20 cellular contexts compared by ENCODE assay signal in genomic region chr20:47024461-47024937, GRCh38.
DNase-seq lines count a peak whose midpoint lies in the region; ATAC-seq and TF ChIP-seq lines count a peak whose summit lies in the region.
"Had no signal": no experiment of that assay in that cellular context is flagged by ENCODE, and none has a peak within 500 bp of the region (broad histone marks: within the 10 kb centered on the region; RNA-seq: fewer than 3 reads in every experiment).

No MANE protein-coding gene starts in this region.

- peak overlapping the region; percentile 88 for H3K4me2 ChIP-seq in BLaER1
- H3K4me2 ChIP-seq in PC-9, result no peak overlapping the region

- H3K9me3 ChIP-seq in BLaER1 (peaks cover 19% of the 10 kb centered on the region), PC-9 (ENCODE audit: insufficient read depth, low read depth) (peaks cover 6% of the 10 kb centered on the region; the same call in 1 of the 2 replicates)
- H3K9me3 ChIP-seq: colonic mucosa had no signal

- no peaks in the 10 kb centered on the region for H3K27me3 ChIP-seq in BLaER1
- H3K27me3 ChIP-seq in PC-9 (ENCODE audit: insufficient read depth, low read depth), result peaks cover 40% of the 10 kb centered on the region
- H3K27me3 ChIP-seq: colonic mucosa had no signal

- H3K27ac ChIP-seq in BLaER1 (peak overlapping the region; percentile 47; the same call in 1 of the 2 replicates), PC-9 (no peak overlapping the region)
- H3K27ac ChIP-seq: C4-2B, colonic mucosa had no signal

- no peaks in the 10 kb centered on the region for H3K4me1 Mint-ChIP-seq in stimulated activated naive CD8-positive, alpha-beta T cell treated with anti-CD3 and anti-CD28 coated beads, Interleukin-15, amount 100 ng/mL, for 72 hours
- H3K4me1 Mint-ChIP-seq: H9 had no signal

- H4K20me1 ChIP-seq in BLaER1, result no peaks in the 10 kb centered on the region
- no peaks in the 10 kb centered on the region for H4K20me1 ChIP-seq in PC-9 (ENCODE audit: insufficient read depth)

- no peak overlapping the region for H3K4me3 Mint-ChIP-seq in stimulated activated naive CD8-positive, alpha-beta T cell treated with anti-CD3 and anti-CD28 coated beads, Interleukin-15, amount 100 ng/mL, for 72 hours
- H3K4me3 Mint-ChIP-seq: H9; natural killer cell treated with Interleukin-12 subunit alpha and Interleukin-12 subunit beta and Interleukin-15 and Interleukin-18, amount 100 ng/mL, for 72 hours had no signal

- H3F3A ChIP-seq in PC-9 (ENCODE audit: insufficient read depth, low read depth), result no peaks in the 10 kb centered on the region

- peak; percentile 10 for DNase-seq in HK-2 (ENCODE audit: unreplicated experiment)
- DNase-seq in dedifferentiated amniotic fluid mesenchymal stem cell (ENCODE audit: extremely low spot score), result peak; percentile 81
- peak; percentile 62 for DNase-seq in renal cortical epithelial cell (ENCODE audit: low read depth)
- DNase-seq in stimulated activated naive CD4-positive, alpha-beta T cell (lab: John Stamatoyannopoulos, UW), result no peak
- no peak for DNase-seq in OCI-M1 (lab: John Stamatoyannopoulos, UW)
- no peak for DNase-seq in PC-9
- DNase-seq in stimulated activated naive CD8-positive, alpha-beta T cell treated with anti-CD3 and anti-CD28 coated beads, Interleukin-15, amount 100 ng/mL, for 72 hours, result no peak
- DNase-seq: activated CD4-positive, alpha-beta T cell treated with anti-CD3 and anti-CD28 coated beads for 4 hours; activated CD8-positive, alpha-beta memory T cell treated with anti-CD3 and anti-CD28 coated beads, Interleukin-2, amount 50 U/mL, for 48 hours; activated naive CD4-positive, alpha-beta T cell treated with Interleukin-2 at 50 U/mL for 16 hours; colonic mucosa; H9; NCI-H1417; NCI-H2227 treated with DMSO at 0.1 percent for 48 hours; T-helper 9 cell had no signal

- no peak overlapping the region for H3K27ac Mint-ChIP-seq in stimulated activated naive CD8-positive, alpha-beta T cell treated with anti-CD3 and anti-CD28 coated beads, Interleukin-15, amount 100 ng/mL, for 72 hours
- H3K27ac Mint-ChIP-seq: H9; natural killer cell treated with Interleukin-12 subunit alpha and Interleukin-12 subunit beta and Interleukin-15 and Interleukin-18, amount 100 ng/mL, for 72 hours had no signal

- intact Hi-C loops in PC-9 (cut with micrococcal nuclease; ENCODE audit: unreplicated experiment), result no loop called here

- H3K36me3 ChIP-seq in BLaER1 (no peaks in the 10 kb centered on the region), PC-9 (ENCODE audit: low read depth) (no peaks in the 10 kb centered on the region)
- H3K36me3 ChIP-seq: colonic mucosa had no signal

- CTCF ChIA-PET in PC-9 (lab: Charles Lee), result no interaction called here

- H3K27me3 Mint-ChIP-seq in stimulated activated naive CD8-positive, alpha-beta T cell treated with anti-CD3 and anti-CD28 coated beads, Interleukin-15, amount 100 ng/mL, for 72 hours, result peaks cover 43% of the 10 kb centered on the region

- peaks cover 0 to 10% of the 10 kb centered on the region in 2 donors for H3K9me3 Mint-ChIP-seq in stimulated activated naive CD8-positive, alpha-beta T cell treated with anti-CD3 and anti-CD28 coated beads, Interleukin-15, amount 100 ng/mL, for 72 hours
- H3K9me3 Mint-ChIP-seq: natural killer cell treated with Interleukin-12 subunit alpha and Interleukin-12 subunit beta and Interleukin-15 and Interleukin-18, amount 100 ng/mL, for 72 hours had no signal

- no peaks in the 10 kb centered on the region for H3K79me2 ChIP-seq in PC-9 (ENCODE audit: low read depth)

- no TSS peak for BruUV-seq in PC-9 (replicated peaks; lab: Mats Ljungman, UMichigan)

- H3K4me3 ChIP-seq in BLaER1 (peak overlapping the region; percentile 51), PC-9 (no peak overlapping the region)
- H3K4me3 ChIP-seq: colonic mucosa, K562, lung had no signal

- ATAC-seq in stimulated activated naive CD8-positive, alpha-beta T cell treated with anti-CD3 and anti-CD28 coated beads, Interleukin-15, amount 100 ng/mL, for 72 hours, result no peak
- ATAC-seq: K562; natural killer cell treated with Interleukin-12 subunit alpha and Interleukin-12 subunit beta and Interleukin-15 and Interleukin-18, amount 100 ng/mL, for 72 hours had no signal

- no peaks in the 10 kb centered on the region for H3K9me2 ChIP-seq in PC-9 (ENCODE audit: insufficient read depth)

- no peak for TF ChIP-seq CTCF in PC-9 (conservative IDR thresholded peaks at IDR 0.05)

- H3K9ac ChIP-seq in BLaER1, result peak overlapping the region; percentile 28; the same call in 1 of the 2 replicates

- H3K4me1 ChIP-seq in BLaER1 (peaks cover 41% of the 10 kb centered on the region), PC-9 (replicated peaks; ENCODE audit: insufficient read depth) (no peaks in the 10 kb centered on the region)
- H3K4me1 ChIP-seq: colonic mucosa had no signal

- H2AFZ ChIP-seq in PC-9, result no peak overlapping the region

- POLR2A ChIA-PET in PC-9 (lab: Charles Lee; ENCODE audit: unreplicated experiment), result interaction anchor here (0.7 kb wide), 1 partner anchor 41 kb away, joined by 4 read pairs; no protein-coding TSS in a partner anchor

Comparison
In these comparisons a context has a peak if more than half of its experiments do, and no peak if none do; other contexts are left out.
1. DNase-seq: peak in HK-2 (single experiment), dedifferentiated amniotic fluid mesenchymal stem cell (single experiment) and renal cortical epithelial cell (single experiment); none in stimulated activated naive CD4-positive, alpha-beta T cell (0 of 6), OCI-M1 (single experiment), PC-9 (0 of 2) and stimulated activated naive CD8-positive, alpha-beta T cell treated with anti-CD3 and anti-CD28 coated beads, Interleukin-15, amount 100 ng/mL, for 72 hours (0 of 2).